In the genomic region with DNA sequence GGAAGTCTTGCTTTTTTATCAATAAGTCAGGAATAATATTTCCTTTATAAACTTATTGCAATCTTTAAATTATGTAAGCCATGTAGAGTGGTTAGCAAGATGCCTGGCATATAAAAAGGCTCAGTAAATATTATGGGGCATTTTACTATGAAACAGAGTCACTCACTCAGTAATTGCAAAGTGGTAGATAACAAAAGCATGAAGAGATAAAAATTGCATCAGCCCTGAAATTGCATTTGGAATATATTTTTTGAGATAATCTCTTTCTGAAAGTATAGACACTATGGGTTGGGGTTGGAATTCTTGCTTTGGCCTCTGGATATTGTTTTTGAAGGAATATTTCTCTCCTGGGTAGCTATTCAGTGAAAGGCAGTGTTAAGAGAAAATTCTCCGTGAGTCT, we compare ENCODE assay signal across 24 cellular contexts.
DNase-seq lines count a peak whose midpoint lies in the region; ATAC-seq, FAIRE-seq and TF ChIP-seq lines count a peak whose summit lies in the region.
"Had no signal": no experiment of that assay in that cellular context is flagged by ENCODE, and none has a peak within 500 bp of the region (broad histone marks: within the 10 kb centered on the region; RNA-seq: fewer than 3 reads in every experiment).

No MANE protein-coding gene starts in this region.

- 17% methylated on average over 1 of the region's 1 CpG for WGBS in K562 (ENCODE audit: insufficient coverage, low coverage, missing lambda C conversion rate)

- no peaks in the 10 kb centered on the region for H3K9me1 ChIP-seq in K562 (ENCODE audit: control insufficient read depth, insufficient read depth, low read length)

- ATAC-seq in PC-3 = no peak
- no peak for ATAC-seq in K562
- ATAC-seq in activated naive CD8-positive, alpha-beta T cell treated with anti-CD3 and anti-CD28 coated beads, Interleukin-2, amount 50 U/mL, for 24 hours = no peak

- no peaks in the 10 kb centered on the region for H3K36me3 Mint-ChIP-seq in activated naive CD8-positive, alpha-beta T cell treated with anti-CD3 and anti-CD28 coated beads, Interleukin-2, amount 50 U/mL, for 24 hours (ENCODE audit: low read depth)
- H3K36me3 Mint-ChIP-seq: CD14-positive monocyte; CD4-positive, alpha-beta memory T cell; CD4-positive, CD25-positive, alpha-beta regulatory T cell; CD8-positive, alpha-beta memory T cell had no signal

- H3K27ac Mint-ChIP-seq in activated naive CD8-positive, alpha-beta T cell treated with anti-CD3 and anti-CD28 coated beads, Interleukin-2, amount 50 U/mL, for 24 hours = no peak overlapping the region
- H3K27ac Mint-ChIP-seq: CD14-positive monocyte; CD4-positive, alpha-beta memory T cell; CD4-positive, CD25-positive, alpha-beta regulatory T cell; CD8-positive, alpha-beta memory T cell had no signal

- TF ChIP-seq POLR2A in K562 (conservative IDR thresholded peaks at IDR 0.05) = no peak

- in situ Hi-C loops in K562 (cut with MboI) = no loop called here

- no peaks in the 10 kb centered on the region for H3K79me2 ChIP-seq in PC-3 (ENCODE audit: low read length)
- no peaks in the 10 kb centered on the region for H3K79me2 ChIP-seq in K562 (ENCODE audit: control insufficient read depth, insufficient read depth, low read length)

- TF ChIP-seq EP300 in K562 (IDR thresholded peaks at IDR 0.05; ENCODE audit: low read length) = no peak

- H3K27me3 Mint-ChIP-seq in activated naive CD8-positive, alpha-beta T cell treated with anti-CD3 and anti-CD28 coated beads, Interleukin-2, amount 50 U/mL, for 24 hours = no peaks in the 10 kb centered on the region
- H3K27me3 Mint-ChIP-seq: CD4-positive, CD25-positive, alpha-beta regulatory T cell had no signal

- H3K27me3 ChIP-seq in PC-3 (ENCODE audit: low read length) (peaks cover 12% of the 10 kb centered on the region; the same call in 1 of the 2 replicates), K562 (ENCODE audit: control insufficient read depth in 2 of 2, insufficient read depth in 2 of 2, low read length in 2 of 2) (no peaks in the 10 kb centered on the region)
- H3K27me3 ChIP-seq: BE2C, BLaER1 had no signal

- no peaks in the 10 kb centered on the region for H3F3A ChIP-seq in PC-3 (ENCODE audit: low read length, unreplicated experiment)

- no TSS peak for BruUV-seq in PC-3 (replicated peaks; lab: Mats Ljungman, UMichigan)
- no TSS peak for BruUV-seq in K562 (replicated peaks; lab: Mats Ljungman, UMichigan)

- no peaks in the 10 kb centered on the region for H3K4me1 Mint-ChIP-seq in activated naive CD8-positive, alpha-beta T cell treated with anti-CD3 and anti-CD28 coated beads, Interleukin-2, amount 50 U/mL, for 24 hours
- H3K4me1 Mint-ChIP-seq: CD14-positive monocyte; CD4-positive, alpha-beta memory T cell; CD4-positive, CD25-positive, alpha-beta regulatory T cell; CD8-positive, alpha-beta memory T cell had no signal

- no peak; a peak in 1 of 4 replicates for TF ChIP-seq RAD21 in K562 (CRISPR knock-in tag; conservative IDR thresholded peaks at IDR 0.05 in 1 of 2, IDR thresholded peaks at IDR 0.05 in 1 of 2)

- POLR2A ChIA-PET in PC-3 (lab: Charles Lee; ENCODE audit: unreplicated experiment) = no interaction called here
- POLR2A ChIA-PET in K562 (lab: Yijun Ruan, JAX) = no interaction called here

- H3K4me3 Mint-ChIP-seq in activated naive CD8-positive, alpha-beta T cell treated with anti-CD3 and anti-CD28 coated beads, Interleukin-2, amount 50 U/mL, for 24 hours = no peak overlapping the region
- H3K4me3 Mint-ChIP-seq: CD14-positive monocyte; CD4-positive, alpha-beta memory T cell; CD4-positive, CD25-positive, alpha-beta regulatory T cell; CD8-positive, alpha-beta memory T cell had no signal

- intact Hi-C loops in PC-3 (cut with micrococcal nuclease) = no loop called here
- intact Hi-C loops in K562 (cut with micrococcal nuclease) = no loop called here

- no peak overlapping the region for H3K9ac ChIP-seq in PC-3 (ENCODE audit: low read length)
- no peak overlapping the region for H3K9ac ChIP-seq in K562 (ENCODE audit: insufficient read depth in 1 of 2, low read depth in 2 of 2, low read length in 2 of 2)
- H3K9ac ChIP-seq: BLaER1 had no signal

- H4K20me1 ChIP-seq in PC-3 (ENCODE audit: low read length) (no peaks in the 10 kb centered on the region), K562 (replicated peaks; ENCODE audit: control insufficient read depth, insufficient read depth, low read length) (no peaks in the 10 kb centered on the region)
- H4K20me1 ChIP-seq: BLaER1 had no signal

- CTCF ChIA-PET in PC-3 (lab: Charles Lee) (no interaction called here), K562 (lab: Yijun Ruan, JAX; ENCODE audit: low intra/inter-chr PET ratio) (no interaction called here)

- H3K9me3 ChIP-seq in PC-3 (ENCODE audit: low read length) (no peaks in the 10 kb centered on the region), K562 (replicated peaks; ENCODE audit: control insufficient read depth, insufficient read depth, low read depth, low read length) (no peaks in the 10 kb centered on the region)
- H3K9me3 ChIP-seq: BE2C, BLaER1 had no signal

- H3K36me3 ChIP-seq in PC-3 (ENCODE audit: low read depth, low read length) = no peaks in the 10 kb centered on the region
- no peaks in the 10 kb centered on the region for H3K36me3 ChIP-seq in K562 (ENCODE audit: control insufficient read depth, insufficient read depth, low read length)
- H3K36me3 ChIP-seq: BE2C, BLaER1 had no signal

- H2AFZ ChIP-seq in PC-3 (ENCODE audit: low read length) (no peak overlapping the region), K562 (ENCODE audit: low read depth, low read length) (no peak overlapping the region)

- H3K4me3 ChIP-seq in PC-3 (ENCODE audit: low read length) (no peak overlapping the region), K562 (no peak overlapping the region)
- H3K4me3 ChIP-seq: BLaER1 had no signal

- DNase-seq in OCI-M1 (lab: John Stamatoyannopoulos, UW) (peak; percentile 42), PC-3 (peak; percentile 0), K562 (ENCODE audit: extremely low read depth in 1 of 4, low spot score in 3 of 4) (no peak), NCI-H187 (lab: John Stamatoyannopoulos, UW) (no peak), DMS153 treated with DMSO at 0.1 percent for 48 hours (lab: John Stamatoyannopoulos, UW; ENCODE audit: unreplicated experiment) (no peak)
- no peak for DNase-seq in activated naive CD8-positive, alpha-beta T cell treated with anti-CD3 and anti-CD28 coated beads, Interleukin-2, amount 50 U/mL, for 24 hours
- DNase-seq: 8988T; ACHN; BE2C; C1 segment of cervical spinal cord; CD4-positive, alpha-beta memory T cell; CD4-positive, CD25-positive, alpha-beta regulatory T cell; CD8-positive, alpha-beta memory T cell; COR-L47; DMS 273 treated with DMSO at 0.1 percent for 48 hours; DMS153; DMS79 treated with DMSO at 0.1 percent for 48 hours; GF-D8 had no signal

- H3K9me2 ChIP-seq in PC-3 (replicated peaks; ENCODE audit: low read length) = no peaks in the 10 kb centered on the region

- H3K4me2 ChIP-seq in PC-3 (ENCODE audit: low read length) (no peak overlapping the region), K562 (ENCODE audit: insufficient read depth, low read length) (no peak overlapping the region)
- H3K4me2 ChIP-seq: BLaER1 had no signal

- H3K27ac ChIP-seq in PC-3 (ENCODE audit: low read length) = no peak overlapping the region
- no peak overlapping the region for H3K27ac ChIP-seq in K562 (ENCODE audit: extremely low read depth, low read depth, low read length)
- H3K27ac ChIP-seq: BLaER1 had no signal

- H3K4me1 ChIP-seq in PC-3 (ENCODE audit: insufficient read depth, low read length) (no peaks in the 10 kb centered on the region), K562 (replicated peaks in 1 of 2; ENCODE audit: control insufficient read depth in 2 of 2, insufficient read depth in 2 of 2, low read length in 2 of 2) (no peaks in the 10 kb centered on the region)
- H3K4me1 ChIP-seq: BLaER1 had no signal

- FAIRE-seq in K562 (lab: Jason Lieb, UNC) = no peak
- FAIRE-seq: A204.1, G401.6, GM12891, GM19239 had no signal

- TF ChIP-seq CTCF in PC-3 (conservative IDR thresholded peaks at IDR 0.05; ENCODE audit: low read depth, low read length) = no peak
- no peak for TF ChIP-seq CTCF in K562 (IDR thresholded peaks at IDR 0.05 in 2 of 3, conservative IDR thresholded peaks at IDR 0.05 in 1 of 3; ENCODE audit: insufficient read depth in 2 of 3, low read depth in 1 of 3, low read length in 3 of 3)

- H3K9me3 Mint-ChIP-seq in activated naive CD8-positive, alpha-beta T cell treated with anti-CD3 and anti-CD28 coated beads, Interleukin-2, amount 50 U/mL, for 24 hours = peaks cover under 1% of the 10 kb centered on the region

TF ChIP-seq in K562, 482 proteins besides CTCF, POLR2A, EP300 and RAD21:
- TF ChIP-seq, protein P1, sequence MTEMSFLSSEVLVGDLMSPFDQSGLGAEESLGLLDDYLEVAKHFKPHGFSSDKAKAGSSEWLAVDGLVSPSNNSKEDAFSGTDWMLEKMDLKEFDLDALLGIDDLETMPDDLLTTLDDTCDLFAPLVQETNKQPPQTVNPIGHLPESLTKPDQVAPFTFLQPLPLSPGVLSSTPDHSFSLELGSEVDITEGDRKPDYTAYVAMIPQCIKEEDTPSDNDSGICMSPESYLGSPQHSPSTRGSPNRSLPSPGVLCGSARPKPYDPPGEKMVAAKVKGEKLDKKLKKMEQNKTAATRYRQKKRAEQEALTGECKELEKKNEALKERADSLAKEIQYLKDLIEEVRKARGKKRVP (CRISPR knock-in tag; IDR thresholded peaks at IDR 0.05) = peak; percentile 35; the same call in 1 of the 2 replicates
- TF ChIP-seq CEBPG (CRISPR knock-in tag; IDR thresholded peaks at IDR 0.05) (no peak), CEBPG (tag; conservative IDR thresholded peaks at IDR 0.05 in 1 of 2, IDR thresholded peaks at IDR 0.05 in 1 of 2) (0 out of 4 replicates have a peak, but pooled peaks of 1 of the 2 experiments have one; percentile 51), ATF3 (IDR thresholded peaks at IDR 0.05) (peak; percentile 24; the same call in 1 of the 2 replicates), ATF3 (CRISPR knock-in tag; conservative IDR thresholded peaks at IDR 0.05) (no peak), EP400 (IDR thresholded peaks at IDR 0.05) (0 out of 2 replicates have a peak, but pooled peaks have one; percentile 13), POLR3G (IDR thresholded peaks at IDR 0.05; ENCODE audit: extremely low read depth, insufficient read length, insufficient replicate concordance) (no peak)

Comparison
In these comparisons a context has a peak if more than half of its experiments do, and no peak if none do; other contexts are left out.
1. DNase-seq: peak in OCI-M1 (single experiment) and PC-3 (single experiment); none in K562 (0 of 4), NCI-H187 (0 of 2), DMS153 treated with DMSO at 0.1 percent for 48 hours (single experiment) and activated naive CD8-positive, alpha-beta T cell treated with anti-CD3 and anti-CD28 coated beads, Interleukin-2, amount 50 U/mL, for 24 hours (single experiment).